ENCODE assay signal across 17 cellular contexts in the genomic region with DNA sequence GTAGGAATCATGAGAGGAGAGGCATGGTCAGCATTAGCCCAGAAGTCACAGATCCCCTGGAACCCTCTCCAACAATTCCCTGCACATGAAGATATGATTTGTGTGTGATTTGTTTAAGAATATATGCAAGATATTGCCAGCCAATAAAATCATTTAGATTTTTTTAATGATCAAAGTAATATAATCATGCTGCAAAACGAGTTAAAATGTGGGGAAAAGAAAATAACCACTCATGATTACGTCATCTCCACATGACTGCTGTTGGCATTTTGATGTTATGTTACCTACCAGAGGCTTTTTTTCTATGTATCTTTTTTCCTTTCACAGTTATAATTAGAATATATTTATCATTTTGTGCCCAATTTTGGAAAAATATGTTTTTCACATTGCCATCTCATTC. TPM values are rescaled to one million over a fixed set of nuclear protein-coding genes. Genes with fewer than 3 reads are reported as not detected.
A peak's percentile ranks its signal among the peaks of the same experiment; 100 is the strongest.
DNase-seq lines count a peak whose midpoint lies in the region; ATAC-seq lines count a peak whose summit lies in the region.
"Had no signal": no experiment of that assay in that cellular context is flagged by ENCODE, and none has a peak within 500 bp of the region (broad histone marks: within the 10 kb centered on the region; RNA-seq: fewer than 3 reads in every experiment).

No MANE protein-coding gene starts in this region.

- ATAC-seq in effector memory CD8-positive, alpha-beta T cell (replicated peaks): peak; percentile 78
- ATAC-seq in GM18519 (IDR thresholded peaks at IDR 0.05; ENCODE audit: low FRiP score, unreplicated experiment): no peak

- no peaks in the 10 kb centered on the region for H3K9me3 Mint-ChIP-seq in T-helper 1 cell treated with Interleukin-12 subunit alpha and Interleukin-12 subunit beta and Interleukin-4 antibody, amounts not matched to agents 30 μg/mL and 1 μg/mL, for 36 hours
- no peaks in the 10 kb centered on the region for H3K9me3 Mint-ChIP-seq in effector memory CD8-positive, alpha-beta T cell
- H3K9me3 Mint-ChIP-seq: CD14-positive monocyte had no signal

- DNase-seq in A172 (ENCODE audit: low spot score): peak; percentile 25
- DNase-seq in Caki2 (ENCODE audit: low read depth): peak; percentile 31
- no peak for DNase-seq in effector memory CD8-positive, alpha-beta T cell
- DNase-seq in NOMO-1 treated with dmso at 0.1 percent for 144 hours (lab: John Stamatoyannopoulos, UW; ENCODE audit: unreplicated experiment): no peak
- no peak for DNase-seq in NCI-H69 (lab: John Stamatoyannopoulos, UW)
- DNase-seq in amniotic stem cell (lab: John Stamatoyannopoulos, UW): no peak
- DNase-seq: caudate nucleus; NCI-H2227 treated with DMSO at 0.1 percent for 48 hours; stimulated activated CD4-positive, alpha-beta T cell treated with anti-CD3 and anti-CD28 coated beads, Interleukin-4, amount 100 ng/mL, for 24 hours; stomach; T1000 had no signal

- in situ Hi-C loops in Caki2 (cut with HindIII; ENCODE audit: low pct_unique_long_range_greater_than_20kb, low sequenced_read_pairs): no loop called here

- peak overlapping the region; percentile 57 for H3K27ac Mint-ChIP-seq in T-helper 1 cell treated with Interleukin-12 subunit alpha and Interleukin-12 subunit beta and Interleukin-4 antibody, amounts not matched to agents 30 μg/mL and 1 μg/mL, for 36 hours
- H3K27ac Mint-ChIP-seq in effector memory CD8-positive, alpha-beta T cell: peak overlapping the region; percentile 71 to 89

- peak overlapping the region; percentile 21 for H3K4me3 Mint-ChIP-seq in T-helper 1 cell treated with Interleukin-12 subunit alpha and Interleukin-12 subunit beta and Interleukin-4 antibody, amounts not matched to agents 30 μg/mL and 1 μg/mL, for 36 hours
- H3K4me3 Mint-ChIP-seq in effector memory CD8-positive, alpha-beta T cell: peak overlapping the region; percentile 48 to 63

- no peaks in the 10 kb centered on the region for H3K36me3 Mint-ChIP-seq in T-helper 1 cell treated with Interleukin-12 subunit alpha and Interleukin-12 subunit beta and Interleukin-4 antibody, amounts not matched to agents 30 μg/mL and 1 μg/mL, for 36 hours (ENCODE audit: low read depth)
- no peaks in the 10 kb centered on the region for H3K36me3 Mint-ChIP-seq in effector memory CD8-positive, alpha-beta T cell (ENCODE audit: insufficient read depth)
- H3K36me3 Mint-ChIP-seq: CD14-positive monocyte had no signal

- no peaks in the 10 kb centered on the region for H3K27me3 Mint-ChIP-seq in T-helper 1 cell treated with Interleukin-12 subunit alpha and Interleukin-12 subunit beta and Interleukin-4 antibody, amounts not matched to agents 30 μg/mL and 1 μg/mL, for 36 hours (ENCODE audit: low read depth)
- no peaks in the 10 kb centered on the region for H3K27me3 Mint-ChIP-seq in effector memory CD8-positive, alpha-beta T cell

- H3K4me1 Mint-ChIP-seq in T-helper 1 cell treated with Interleukin-12 subunit alpha and Interleukin-12 subunit beta and Interleukin-4 antibody, amounts not matched to agents 30 μg/mL and 1 μg/mL, for 36 hours (ENCODE audit: low read depth): peaks cover 27% of the 10 kb centered on the region
- H3K4me1 Mint-ChIP-seq in effector memory CD8-positive, alpha-beta T cell (ENCODE audit: low read depth in 2 of 2): peaks cover 30 to 40% of the 10 kb centered on the region in 2 donors

RNA-seq across cellular contexts. Expression of gene SLC35G3, which starts 22.4 kb away (rescaled TPM):
- total RNA-seq in A172 (2014; rRNA removed; shearing (Covaris generic)): not detected in 2 replicates
- not detected in 2 replicates for total RNA-seq in Caki2 (2014; rRNA removed; shearing (Covaris generic); ENCODE audit: low replicate concordance)
- total RNA-seq: esophagus mucosa, mononuclear cell, RPMI7951, stomach had no signal

RNA-seq across cellular contexts. Expression of gene UNC45B, which starts 24.2 kb away (rescaled TPM):
- not detected in 2 replicates for total RNA-seq in A172 (2014; rRNA removed; shearing (Covaris generic))
- not detected in 2 replicates for total RNA-seq in Caki2 (2014; rRNA removed; shearing (Covaris generic); ENCODE audit: low replicate concordance)
- total RNA-seq: esophagus mucosa, RPMI7951 had no signal

RNA-seq across cellular contexts. Expression of gene NLE1, which starts 29.7 kb away (rescaled TPM):
- total RNA-seq in A172 (2014; rRNA removed; shearing (Covaris generic)): 16.8 and 20.3 TPM in 2 replicates
- 39.3 and 53.6 TPM in 2 replicates for total RNA-seq in Caki2 (2014; rRNA removed; shearing (Covaris generic); ENCODE audit: low replicate concordance)

RNA-seq across cellular contexts. Expression of gene FNDC8, which starts 50.4 kb away (rescaled TPM):
- total RNA-seq in A172 (2014; rRNA removed; shearing (Covaris generic)): not detected in 2 replicates
- not detected in 2 replicates for total RNA-seq in Caki2 (2014; rRNA removed; shearing (Covaris generic); ENCODE audit: low replicate concordance)
- total RNA-seq: esophagus mucosa, mononuclear cell, RPMI7951, stomach had no signal

RNA-seq across cellular contexts. Expression of gene RAD51D, which starts 52.2 kb away (rescaled TPM):
- total RNA-seq in A172 (2014; rRNA removed; shearing (Covaris generic)): 11.0 and 11.3 TPM in 2 replicates
- 3.6 and 23.7 TPM in 2 replicates for total RNA-seq in Caki2 (2014; rRNA removed; shearing (Covaris generic); ENCODE audit: low replicate concordance)

Comparison
In these comparisons a context has a peak if more than half of its experiments do, and no peak if none do; other contexts are left out.
1. DNase-seq: peak in A172 (single experiment) and Caki2 (single experiment); none in effector memory CD8-positive, alpha-beta T cell (0 of 3), NOMO-1 treated with dmso at 0.1 percent for 144 hours (single experiment), NCI-H69 (single experiment) and amniotic stem cell (single experiment).